8 cellular contexts compared by ENCODE assay signal in genomic region chr1:91502882-91503184, GRCh38. TPM values are rescaled to one million over a fixed set of nuclear protein-coding genes. Genes with fewer than 3 reads are reported as not detected.
A peak's percentile ranks its signal among the peaks of the same experiment; 100 is the strongest.
DNase-seq lines count a peak whose midpoint lies in the region; FAIRE-seq and TF ChIP-seq lines count a peak whose summit lies in the region.

No MANE protein-coding gene starts in this region.

- no peaks in the 10 kb centered on the region for H3K9me3 ChIP-seq in stomach

- TF ChIP-seq CTCF in choroid plexus epithelial cell (conservative IDR thresholded peaks at IDR 0.05; ENCODE audit: low read depth, low read length) (peak; percentile 44), stomach (IDR thresholded peaks at IDR 0.05) (no peak)

- H3K4me1 ChIP-seq in stomach, result peaks cover 8 to 22% (median 13%) of the 10 kb centered on the region in 4 donors

- no peaks in the 10 kb centered on the region for H3K36me3 ChIP-seq in stomach

- H3K4me3 ChIP-seq in GM08714 (ENCODE audit: low read length) (peak overlapping the region; percentile 73; the same call in 1 of the 2 replicates), choroid plexus epithelial cell (ENCODE audit: low read depth, low read length) (no peak overlapping the region), stomach (no peak overlapping the region)

- no peak overlapping the region for H3K27ac ChIP-seq in stomach

- H3K27me3 ChIP-seq in stomach, result no peaks in the 10 kb centered on the region

- intact Hi-C loops in stomach (cut with DNase I; ENCODE audit: low total_unique reads), result no loop called here

- no peak for TF ChIP-seq POLR2A in stomach (IDR thresholded peaks at IDR 0.05)
- no peak for TF ChIP-seq POLR2A in GM12891 (IDR thresholded peaks at IDR 0.05; ENCODE audit: low read depth, low read length)

- no peak for TF ChIP-seq EP300 in stomach (IDR thresholded peaks at IDR 0.05)

- DNase-seq in NCI-H526 treated with DMSO at 0.1 percent for 48 hours (lab: John Stamatoyannopoulos, UW) (peak; percentile 54), choroid plexus epithelial cell (ENCODE audit: low read depth) (peak; percentile 41), NCI-H774 (lab: John Stamatoyannopoulos, UW) (no peak), stomach (no peak), GM12891 (ENCODE audit: insufficient read length, low spot score) (no peak), globus pallidus (ENCODE audit: low spot score) (no peak)

- 74 to 92% (median 85%) methylated on average over 1 of the region's 1 CpG for WGBS in stomach, 5 donors

- FAIRE-seq in A204.1 (lab: Jason Lieb, UNC) (peak; percentile 77), GM12891 (lab: Jason Lieb, UNC) (no peak)

TF ChIP-seq in GM12891, 5 proteins besides CTCF, POLR2A, EP300 and RAD21:
- TF ChIP-seq POU2F2 (IDR thresholded peaks at IDR 0.05; ENCODE audit: low read depth, low read length) (no peak), POLR2AphosphoS5 (IDR thresholded peaks at IDR 0.05; ENCODE audit: low read depth, low read length) (no peak), PAX5 (IDR thresholded peaks at IDR 0.05; ENCODE audit: insufficient read depth, low read length, severe bottlenecking) (no peak), TAF1 (IDR thresholded peaks at IDR 0.05; ENCODE audit: low read depth, low read length) (no peak), SPI1 (IDR thresholded peaks at IDR 0.05; ENCODE audit: low read depth, low read length) (no peak)

RNA-seq across cellular contexts. Expression of gene CDC7, which starts 2.2 kb away (rescaled TPM):
- 1 to 10 TPM in 4 of 5 donors, not detected in 1; 1.3 to 6.6 (median 2.2) TPM for total RNA-seq in stomach
- 1 to 10 TPM; 1.4 to 3.1 (median 2.1) TPM for polyA plus RNA-seq in stomach
- polyA plus RNA-seq in GM12891 (2012; ENCODE audit: low read depth, missing spikeins), result 9.2 TPM

Comparison
In these comparisons a context has a peak if more than half of its experiments do, and no peak if none do; other contexts are left out.
1. DNase-seq: peak in NCI-H526 treated with DMSO at 0.1 percent for 48 hours (single experiment) and choroid plexus epithelial cell (single experiment); none in NCI-H774 (single experiment), stomach (single experiment), GM12891 (single experiment) and globus pallidus (single experiment).